ENCODE assay signal across 8 cellular contexts in the genomic region with DNA sequence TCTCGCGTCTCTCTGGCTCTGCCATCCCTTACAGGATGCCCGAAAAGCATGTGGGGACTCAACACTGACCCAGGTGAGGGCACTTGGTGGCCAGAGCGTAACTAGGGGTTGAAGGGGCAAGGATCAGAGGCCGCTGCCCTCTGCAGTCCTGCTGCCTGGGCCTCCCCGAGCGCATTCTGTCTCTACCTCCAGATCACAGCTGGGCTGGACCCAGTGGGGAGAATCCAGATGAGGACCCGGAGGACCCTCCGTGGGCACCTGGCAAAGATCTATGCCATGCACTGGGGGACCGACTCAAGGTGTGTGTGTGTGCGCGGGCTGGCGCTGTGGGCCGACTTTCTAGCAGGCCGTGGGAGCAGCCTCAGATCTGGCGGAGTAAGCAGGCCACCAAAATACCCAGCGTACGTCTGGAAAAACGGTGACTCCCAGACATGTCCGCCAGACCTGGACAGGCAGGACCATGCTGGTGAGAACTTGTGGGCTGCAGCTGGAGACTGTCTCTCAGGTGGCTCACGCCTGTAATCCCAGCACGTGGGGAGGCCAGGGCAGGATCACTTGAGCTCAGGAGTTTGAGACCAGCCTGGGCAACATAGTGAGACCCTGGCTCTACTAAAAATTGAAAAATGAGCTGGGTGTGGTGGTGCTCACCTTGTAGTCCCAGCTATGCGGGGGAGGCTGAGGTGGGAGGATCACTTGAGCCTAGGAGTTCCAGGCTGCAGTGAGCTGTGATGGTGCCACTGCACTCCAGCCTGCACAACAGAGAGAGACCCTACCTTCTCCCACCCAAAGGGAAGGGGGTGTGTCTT. TPM values are rescaled to one million over a fixed set of nuclear protein-coding genes. Genes with fewer than 3 reads are reported as not detected.
DNase-seq lines count a peak whose midpoint lies in the region; ATAC-seq and TF ChIP-seq lines count a peak whose summit lies in the region.

No MANE protein-coding gene starts in this region.

- H3K27ac ChIP-seq in AG04450 (ENCODE audit: low read depth, low read length): peak overlapping the region; percentile 11
- no peak overlapping the region for H3K27ac ChIP-seq in MM.1S (ENCODE audit: low read length)

- H3F3A ChIP-seq in MM.1S (ENCODE audit: insufficient read depth, low read length): peaks cover 8% of the 10 kb centered on the region; the same call in 1 of the 2 replicates

- H3K27me3 Mint-ChIP-seq in naive thymus-derived CD8-positive, alpha-beta T cell: no peaks in the 10 kb centered on the region

- H3K9me3 ChIP-seq in AG04450 (ENCODE audit: control insufficient read depth, insufficient read depth, low read length): no peaks in the 10 kb centered on the region; the same call in 1 of the 2 replicates
- H3K9me3 ChIP-seq in MM.1S (replicated peaks; ENCODE audit: insufficient read depth, low read length): no peaks in the 10 kb centered on the region

- TF ChIP-seq CTCF in AG04450 (IDR thresholded peaks at IDR 0.05; ENCODE audit: low read depth, low read length): no peak
- no peak for TF ChIP-seq CTCF in MM.1S (IDR thresholded peaks at IDR 0.05; ENCODE audit: low read length)

- ATAC-seq in naive thymus-derived CD8-positive, alpha-beta T cell: no peak
- ATAC-seq in HG03469 (IDR thresholded peaks at IDR 0.05; ENCODE audit: unreplicated experiment) (no peak), GM19328 (IDR thresholded peaks at IDR 0.05; ENCODE audit: unreplicated experiment) (no peak)

- no peaks in the 10 kb centered on the region for H4K20me1 ChIP-seq in MM.1S (ENCODE audit: insufficient read depth, low read length)

- peak overlapping the region; percentile 84 to 97 (median 91) for H3K27ac Mint-ChIP-seq in naive thymus-derived CD8-positive, alpha-beta T cell

- no peaks in the 10 kb centered on the region for H3K9me2 ChIP-seq in MM.1S (replicated peaks; ENCODE audit: insufficient read depth, low read length)

- H3K4me3 Mint-ChIP-seq in naive thymus-derived CD8-positive, alpha-beta T cell: peak overlapping the region; percentile 78 to 95 (median 84)

- H3K4me1 Mint-ChIP-seq in naive thymus-derived CD8-positive, alpha-beta T cell: peaks cover 16 to 51% (median 46%) of the 10 kb centered on the region in 4 donors

- POLR2A ChIA-PET in AG04450 (lab: Yijun Ruan, JAX): interaction anchor here (1.0 kb wide), 1 partner anchor 13 kb away, joined by 4 read pairs; no protein-coding TSS in a partner anchor
- POLR2A ChIA-PET in naive thymus-derived CD8-positive, alpha-beta T cell (lab: Charles Lee): interaction anchor here (0.6 to 11.9 kb wide), 12 partner anchors 14 to 248 kb away, joined by 3 to 170 read pairs (median 8); a partner anchor contains a TSS

- no peaks in the 10 kb centered on the region for H3K4me1 ChIP-seq in MM.1S (ENCODE audit: low read length)

- DNase-seq in AG04450 (ENCODE audit: low read depth, low spot score) (no peak), MM.1S (no peak), NCI-H526 (lab: John Stamatoyannopoulos, UW) (no peak), cortex of kidney (lab: John Stamatoyannopoulos, UW) (no peak)
- peak; percentile 14 for DNase-seq in effector CD8-positive, alpha-beta T cell (lab: John Stamatoyannopoulos, UW)
- DNase-seq in naive thymus-derived CD8-positive, alpha-beta T cell: no peak

- peak overlapping the region; percentile 90 for H3K4me3 ChIP-seq in AG04450 (ENCODE audit: low read depth, low read length)
- H3K4me3 ChIP-seq in MM.1S (ENCODE audit: low read length): peak overlapping the region; percentile 65

- peaks cover 0 to 34% (median 0%) of the 10 kb centered on the region in 3 donors for H3K36me3 Mint-ChIP-seq in naive thymus-derived CD8-positive, alpha-beta T cell

- H3K27me3 ChIP-seq in AG04450 (ENCODE audit: control insufficient read depth, insufficient read depth, low read length) (no peaks in the 10 kb centered on the region), MM.1S (replicated peaks; ENCODE audit: insufficient read depth, low read length) (peaks cover 4% of the 10 kb centered on the region)

- CTCF ChIA-PET in AG04450 (lab: Charles Lee): interaction anchor here (0.7 to 3.7 kb wide), 4 partner anchors 12 to 116 kb away, joined by 3 to 34 read pairs (median 3); a partner anchor contains a TSS

- no peaks in the 10 kb centered on the region for H3K9me3 Mint-ChIP-seq in naive thymus-derived CD8-positive, alpha-beta T cell

- H3K79me2 ChIP-seq in MM.1S (ENCODE audit: low read length): peaks cover 46% of the 10 kb centered on the region

- no peak overlapping the region for H2AFZ ChIP-seq in MM.1S (ENCODE audit: low read length)

- peak overlapping the region; percentile 51; the same call in 1 of the 2 replicates for H3K4me2 ChIP-seq in MM.1S (ENCODE audit: low read depth, low read length)

- no peak overlapping the region for H3K9ac ChIP-seq in MM.1S (ENCODE audit: low read length)

- H3K36me3 ChIP-seq in MM.1S (replicated peaks; ENCODE audit: insufficient read depth, low read length): no peaks in the 10 kb centered on the region

RNA-seq across cellular contexts. Expression of a gene that starts 3.2 kb away (rescaled TPM):
- 68.4 and 114 TPM in 2 replicates for polyA plus RNA-seq in AG04450 (2011; rRNA removed)
- polyA minus RNA-seq in AG04450 (2011; rRNA and poly(A)+ RNA removed): 77.8 and 95.0 TPM in 2 replicates
- 100 to 1,000 TPM; 117 to 118 TPM for total RNA-seq in naive thymus-derived CD8-positive, alpha-beta T cell
- 10 to 100 TPM; 34.8 to 42.4 (median 42.1) TPM for polyA plus RNA-seq in naive thymus-derived CD8-positive, alpha-beta T cell

RNA-seq across cellular contexts. Expression of a gene that starts 17.3 kb away (rescaled TPM):
- polyA plus RNA-seq in AG04450 (2011; rRNA removed): 4.4 and 5.2 TPM in 2 replicates
- 4.7 and 5.4 TPM in 2 replicates for polyA minus RNA-seq in AG04450 (2011; rRNA and poly(A)+ RNA removed)
- total RNA-seq in naive thymus-derived CD8-positive, alpha-beta T cell: 100 to 1,000 TPM; 118 to 122 TPM
- polyA plus RNA-seq in naive thymus-derived CD8-positive, alpha-beta T cell: 1 to 10 TPM in 2 of 3 donors, under 1 TPM in 1; 0.83 to 3.0 (median 1.0) TPM

RNA-seq across cellular contexts. Expression of a gene that starts 20.5 kb away (rescaled TPM):
- not detected in 2 replicates for polyA plus RNA-seq in AG04450 (2011; rRNA removed)
- polyA minus RNA-seq in AG04450 (2011; rRNA and poly(A)+ RNA removed): not detected in 2 replicates
- not detected for total RNA-seq in naive thymus-derived CD8-positive, alpha-beta T cell
- not detected for polyA plus RNA-seq in naive thymus-derived CD8-positive, alpha-beta T cell

RNA-seq across cellular contexts. Expression of a gene that starts 29.2 kb away (rescaled TPM):
- polyA plus RNA-seq in AG04450 (2011; rRNA removed): 17.7 and 20.0 TPM in 2 replicates
- 8.9 and 9.2 TPM in 2 replicates for polyA minus RNA-seq in AG04450 (2011; rRNA and poly(A)+ RNA removed)
- 10 to 100 TPM; 16.9 to 17.5 TPM for total RNA-seq in naive thymus-derived CD8-positive, alpha-beta T cell
- 10 to 100 TPM; 32.6 to 41.7 (median 33.0) TPM for polyA plus RNA-seq in naive thymus-derived CD8-positive, alpha-beta T cell

RNA-seq across cellular contexts. Expression of a gene that starts 35.4 kb away (rescaled TPM):
- 0.05 and 0.06 TPM in 2 replicates for polyA plus RNA-seq in AG04450 (2011; rRNA removed)
- not detected in 2 replicates for polyA minus RNA-seq in AG04450 (2011; rRNA and poly(A)+ RNA removed)
- total RNA-seq in naive thymus-derived CD8-positive, alpha-beta T cell: 1 to 10 TPM; 2.6 to 5.9 TPM
- polyA plus RNA-seq in naive thymus-derived CD8-positive, alpha-beta T cell: 1 to 10 TPM in 1 of 3 donors, under 1 TPM in 2; 0.51 to 1.3 (median 0.79) TPM
